8 cellular contexts compared by ENCODE assay signal in the genomic region with DNA sequence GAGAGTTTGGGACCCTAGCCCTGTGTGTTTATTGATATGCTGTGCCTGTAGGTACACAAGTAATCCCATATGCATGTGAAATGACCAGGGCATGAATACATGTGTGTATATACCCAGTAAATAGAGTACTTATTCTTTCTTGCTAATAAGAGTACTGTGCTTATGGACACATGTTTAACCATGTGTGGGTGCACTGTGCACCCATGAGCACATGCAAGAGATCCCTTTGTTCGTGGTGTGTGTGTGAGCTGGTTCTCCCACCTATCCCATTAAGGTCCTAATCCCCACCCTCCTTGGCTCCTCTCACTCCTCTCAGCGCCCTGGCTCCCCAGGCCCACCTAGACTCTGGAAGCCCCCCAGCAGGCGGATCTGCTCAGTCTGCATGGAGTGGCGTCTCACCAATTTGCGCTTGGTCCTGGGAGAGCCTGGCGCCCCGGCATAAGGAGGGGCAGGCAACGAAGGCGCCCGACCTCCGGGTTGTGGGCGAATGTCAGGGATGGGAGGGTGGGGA. TPM values are rescaled to one million over a fixed set of nuclear protein-coding genes. Genes with fewer than 3 reads are reported as not detected.
DNase-seq lines count a peak whose midpoint lies in the region; ATAC-seq and TF ChIP-seq lines count a peak whose summit lies in the region.

No MANE protein-coding gene starts in this region.

- H3K27ac ChIP-seq in psoas muscle, result peak overlapping the region; percentile 86

- peak overlapping the region; percentile 98 for H3K4me3 Mint-ChIP-seq in T-helper 17 cell

- ATAC-seq in T-helper 17 cell (no peak), psoas muscle (no peak)

- peaks cover 67% of the 10 kb centered on the region for H3K4me1 ChIP-seq in psoas muscle

- H3K9me3 ChIP-seq in T-helper 17 cell (ENCODE audit: control insufficient read depth, low read length, poor library complexity, severe bottlenecking), result no peaks in the 10 kb centered on the region
- H3K9me3 ChIP-seq in psoas muscle, result no peaks in the 10 kb centered on the region

- H3K27me3 ChIP-seq in psoas muscle (ENCODE audit: insufficient read depth in 3 of 3, low read length in 2 of 3), result no peaks in the 10 kb centered on the region

- TF ChIP-seq CTCF in fibroblast of pulmonary artery (IDR thresholded peaks at IDR 0.05; ENCODE audit: low read length, missing control alignments) (no peak), psoas muscle (IDR thresholded peaks at IDR 0.05) (no peak)

- no peak for DNase-seq in T-helper 17 cell
- no peak for DNase-seq in fibroblast of pulmonary artery (ENCODE audit: low read depth)
- DNase-seq in psoas muscle, result no peak
- no peak for DNase-seq in HK-2 (ENCODE audit: unreplicated experiment)
- DNase-seq in SKM-1 (lab: John Stamatoyannopoulos, UW; ENCODE audit: unreplicated experiment), result no peak
- no peak for DNase-seq in activated CD8-positive, alpha-beta memory T cell treated with anti-CD3 and anti-CD28 coated beads, Interleukin-2, amount 50 U/mL, for 48 hours
- DNase-seq in posterior vena cava (ENCODE audit: low spot score), result no peak

- intact Hi-C loops in psoas muscle (cut with DNase I) (loop anchor here in 1 of 2 donors (2.0 to 5.0 kb wide), 2 partner anchors 19 to 103 kb away; a partner anchor contains a TSS), posterior vena cava (cut with DNase I) (loop anchor here in 1 of 2 donors (5.0 kb wide), 1 partner anchor 43 kb away; a partner anchor contains a TSS)

- H3K36me3 Mint-ChIP-seq in T-helper 17 cell (ENCODE audit: low read depth), result peaks cover 6% of the 10 kb centered on the region

- peak overlapping the region; percentile 90 for H3K27ac Mint-ChIP-seq in T-helper 17 cell

- H3K4me1 Mint-ChIP-seq in T-helper 17 cell, result peaks cover 70% of the 10 kb centered on the region

- 4 to 6% (median 6%) methylated on average over 12 of the region's 12 CpGs for WGBS in psoas muscle, 3 donors

- no peaks in the 10 kb centered on the region for H3K36me3 ChIP-seq in psoas muscle (ENCODE audit: insufficient read depth in 1 of 2, low read depth in 1 of 2)

- H3K27me3 Mint-ChIP-seq in T-helper 17 cell, result no peaks in the 10 kb centered on the region

- H3K4me3 ChIP-seq in GM08714 (ENCODE audit: low read length), result peak overlapping the region; percentile 65; the same call in 1 of the 2 replicates
- peak overlapping the region; percentile 68 for H3K4me3 ChIP-seq in fibroblast of pulmonary artery (replicated peaks; ENCODE audit: low read depth, low read length)
- H3K4me3 ChIP-seq in psoas muscle, result peak overlapping the region; percentile 85

RNA-seq across cellular contexts. Expression of a gene that starts 2.2 kb away (rescaled TPM):
- total RNA-seq in T-helper 17 cell (10 to 100 TPM; 36.6 to 44.1 TPM), psoas muscle (10 to 100 TPM; 14.6 to 59.7 (median 38.0) TPM), posterior vena cava (10 to 100 TPM; 45.5 to 45.8 TPM)
- 10 to 100 TPM; 23.5 to 36.9 (median 28.1) TPM for polyA plus RNA-seq in psoas muscle

RNA-seq across cellular contexts. Expression of a gene that starts 4.4 kb away (rescaled TPM):
- total RNA-seq in T-helper 17 cell (1 to 10 TPM in 1 of 2 donors, under 1 TPM in 1; 0.70 to 1.7 TPM), psoas muscle (10 to 100 TPM in 1 of 4 donors, 1 to 10 TPM in 2, under 1 TPM in 1; 0.42 to 12.3 (median 4.9) TPM), posterior vena cava (1 to 10 TPM; 2.3 TPM)
- polyA plus RNA-seq in psoas muscle, result 10 to 100 TPM in 1 of 3 donors, 1 to 10 TPM in 2; 6.6 to 14.7 (median 7.4) TPM

RNA-seq across cellular contexts. Expression of a gene that starts 4.5 kb away (rescaled TPM):
- total RNA-seq in T-helper 17 cell, result 10 to 100 TPM; 22.2 to 24.1 TPM
- 10 to 100 TPM; 30.5 to 62.5 (median 48.9) TPM for total RNA-seq in psoas muscle
- polyA plus RNA-seq in psoas muscle, result 100 to 1,000 TPM in 1 of 3 donors, 10 to 100 TPM in 2; 59.9 to 139 (median 98.1) TPM
- total RNA-seq in posterior vena cava, result 10 to 100 TPM; 22.8 to 23.8 TPM

RNA-seq across cellular contexts. Expression of a gene that starts 32.7 kb away (rescaled TPM):
- total RNA-seq in T-helper 17 cell (100 to 1,000 TPM; 126 to 130 TPM), psoas muscle (100 to 1,000 TPM in 3 of 4 donors, 10 to 100 TPM in 1; 82.9 to 254 (median 174) TPM), posterior vena cava (10 to 100 TPM; 81.0 to 83.3 TPM)
- polyA plus RNA-seq in psoas muscle, result 100 to 1,000 TPM; 193 to 527 (median 243) TPM

RNA-seq across cellular contexts. Expression of a gene that starts 36.4 kb away (rescaled TPM):
- total RNA-seq in T-helper 17 cell (100 to 1,000 TPM; 567 to 927 TPM), psoas muscle (1,000 to 10,000 TPM in 3 of 4 donors, 100 to 1,000 TPM in 1; 887 to 2,747 (median 1,374) TPM), posterior vena cava (100 to 1,000 TPM; 393 to 441 TPM)
- polyA plus RNA-seq in psoas muscle, result 1,000 to 10,000 TPM; 1,253 to 1,929 (median 1,863) TPM
